Comparison of ENCODE assay signal across 5 cellular contexts in genomic region chr11:95845168-95845567, GRCh38.
TF ChIP-seq lines count a peak whose summit lies in the region.

No MANE protein-coding gene starts in this region.

TF ChIP-seq in HepG2, 621 proteins besides CTCF, POLR2A, EP300 and RAD21:
- no peak for TF ChIP-seq ZBTB38 (CRISPR knock-in tag; IDR thresholded peaks at IDR 0.05)
- TF ChIP-seq MAFF (IDR thresholded peaks at IDR 0.05; ENCODE audit: low read depth, low read length): peak; percentile 62
- peak; percentile 50 to 75; a peak in 3 of 4 replicates for TF ChIP-seq MAFK (conservative IDR thresholded peaks at IDR 0.05 in 1 of 2, IDR thresholded peaks at IDR 0.05 in 1 of 2; ENCODE audit: low read length in 2 of 2)
- no peak for TF ChIP-seq ATF7 (IDR thresholded peaks at IDR 0.05)
- TF ChIP-seq ATF7 (CRISPR knock-in tag; IDR thresholded peaks at IDR 0.05): no peak
- TF ChIP-seq TBX3 (IDR thresholded peaks at IDR 0.05; ENCODE audit: borderline replicate concordance): no peak

TF ChIP-seq in A549, 52 proteins besides CTCF, POLR2A, EP300 and RAD21:
- TF ChIP-seq, protein P1, sequence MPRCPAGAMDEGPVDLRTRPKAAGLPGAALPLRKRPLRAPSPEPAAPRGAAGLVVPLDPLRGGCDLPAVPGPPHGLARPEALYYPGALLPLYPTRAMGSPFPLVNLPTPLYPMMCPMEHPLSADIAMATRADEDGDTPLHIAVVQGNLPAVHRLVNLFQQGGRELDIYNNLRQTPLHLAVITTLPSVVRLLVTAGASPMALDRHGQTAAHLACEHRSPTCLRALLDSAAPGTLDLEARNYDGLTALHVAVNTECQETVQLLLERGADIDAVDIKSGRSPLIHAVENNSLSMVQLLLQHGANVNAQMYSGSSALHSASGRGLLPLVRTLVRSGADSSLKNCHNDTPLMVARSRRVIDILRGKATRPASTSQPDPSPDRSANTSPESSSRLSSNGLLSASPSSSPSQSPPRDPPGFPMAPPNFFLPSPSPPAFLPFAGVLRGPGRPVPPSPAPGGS (IDR thresholded peaks at IDR 0.05): no peak
- TF ChIP-seq MAFK (IDR thresholded peaks at IDR 0.05; ENCODE audit: partially characterized antibody): peak; percentile 20

TF ChIP-seq in IMR-90, 13 proteins besides CTCF, POLR2A, EP300 and RAD21:
- peak; percentile 71 for TF ChIP-seq MAFK (IDR thresholded peaks at IDR 0.05; ENCODE audit: low read depth, low read length)
- no peak for TF ChIP-seq RCOR1 (IDR thresholded peaks at IDR 0.05; ENCODE audit: insufficient replicate concordance, low read length)

TF ChIP-seq in K562, 482 proteins besides CTCF, POLR2A, EP300 and RAD21 (continues in another document):
- TF ChIP-seq ETV5 (CRISPR knock-in tag; IDR thresholded peaks at IDR 0.05; ENCODE audit: low read depth) (no peak), C11orf30 (IDR thresholded peaks at IDR 0.05; ENCODE audit: low read depth) (peak; percentile 53; the same call in 1 of the 2 replicates), MAFF (IDR thresholded peaks at IDR 0.05; ENCODE audit: low read length) (peak; percentile 60), IRF2 (CRISPR knock-in tag; IDR thresholded peaks at IDR 0.05) (no peak), SMAD3 (CRISPR knock-in tag; conservative IDR thresholded peaks at IDR 0.05) (no peak), OTX1 (CRISPR knock-in tag; IDR thresholded peaks at IDR 0.05) (no peak), ILK (tag; IDR thresholded peaks at IDR 0.05; ENCODE audit: borderline replicate concordance, low read depth) (no peak), GTF2A2 (tag; IDR thresholded peaks at IDR 0.05) (no peak), ZFP30 (CRISPR knock-in tag; IDR thresholded peaks at IDR 0.05; ENCODE audit: borderline replicate concordance) (no peak), ZNF316 (IDR thresholded peaks at IDR 0.05) (peak; percentile 80), TCF3 (CRISPR knock-in tag; IDR thresholded peaks at IDR 0.05) (no peak), SREBF2 (CRISPR knock-in tag; IDR thresholded peaks at IDR 0.05) (no peak), ADNP (tag; IDR thresholded peaks at IDR 0.05) (no peak), ZNF57 (CRISPR knock-in tag; IDR thresholded peaks at IDR 0.05) (no peak), ZFP91 (CRISPR knock-in tag; IDR thresholded peaks at IDR 0.05) (no peak), MAFK (IDR thresholded peaks at IDR 0.05; ENCODE audit: low read length) (peak; percentile 7; the same call in 1 of the 2 replicates), ZNF589 (CRISPR knock-in tag; IDR thresholded peaks at IDR 0.05; ENCODE audit: low read depth) (no peak), MAFG (tag; conservative IDR thresholded peaks at IDR 0.05) (peak; percentile 37; the same call in 1 of the 2 replicates), NFXL1 (CRISPR knock-in tag; IDR thresholded peaks at IDR 0.05) (no peak)
- TF ChIP-seq, protein P2, sequence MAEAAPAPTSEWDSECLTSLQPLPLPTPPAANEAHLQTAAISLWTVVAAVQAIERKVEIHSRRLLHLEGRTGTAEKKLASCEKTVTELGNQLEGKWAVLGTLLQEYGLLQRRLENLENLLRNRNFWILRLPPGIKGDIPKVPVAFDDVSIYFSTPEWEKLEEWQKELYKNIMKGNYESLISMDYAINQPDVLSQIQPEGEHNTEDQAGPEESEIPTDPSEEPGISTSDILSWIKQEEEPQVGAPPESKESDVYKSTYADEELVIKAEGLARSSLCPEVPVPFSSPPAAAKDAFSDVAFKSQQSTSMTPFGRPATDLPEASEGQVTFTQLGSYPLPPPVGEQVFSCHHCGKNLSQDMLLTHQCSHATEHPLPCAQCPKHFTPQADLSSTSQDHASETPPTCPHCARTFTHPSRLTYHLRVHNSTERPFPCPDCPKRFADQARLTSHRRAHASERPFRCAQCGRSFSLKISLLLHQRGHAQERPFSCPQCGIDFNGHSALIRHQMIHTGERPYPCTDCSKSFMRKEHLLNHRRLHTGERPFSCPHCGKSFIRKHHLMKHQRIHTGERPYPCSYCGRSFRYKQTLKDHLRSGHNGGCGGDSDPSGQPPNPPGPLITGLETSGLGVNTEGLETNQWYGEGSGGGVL (CRISPR knock-in tag; IDR thresholded peaks at IDR 0.05): no peak
- TF ChIP-seq, protein P3, sequence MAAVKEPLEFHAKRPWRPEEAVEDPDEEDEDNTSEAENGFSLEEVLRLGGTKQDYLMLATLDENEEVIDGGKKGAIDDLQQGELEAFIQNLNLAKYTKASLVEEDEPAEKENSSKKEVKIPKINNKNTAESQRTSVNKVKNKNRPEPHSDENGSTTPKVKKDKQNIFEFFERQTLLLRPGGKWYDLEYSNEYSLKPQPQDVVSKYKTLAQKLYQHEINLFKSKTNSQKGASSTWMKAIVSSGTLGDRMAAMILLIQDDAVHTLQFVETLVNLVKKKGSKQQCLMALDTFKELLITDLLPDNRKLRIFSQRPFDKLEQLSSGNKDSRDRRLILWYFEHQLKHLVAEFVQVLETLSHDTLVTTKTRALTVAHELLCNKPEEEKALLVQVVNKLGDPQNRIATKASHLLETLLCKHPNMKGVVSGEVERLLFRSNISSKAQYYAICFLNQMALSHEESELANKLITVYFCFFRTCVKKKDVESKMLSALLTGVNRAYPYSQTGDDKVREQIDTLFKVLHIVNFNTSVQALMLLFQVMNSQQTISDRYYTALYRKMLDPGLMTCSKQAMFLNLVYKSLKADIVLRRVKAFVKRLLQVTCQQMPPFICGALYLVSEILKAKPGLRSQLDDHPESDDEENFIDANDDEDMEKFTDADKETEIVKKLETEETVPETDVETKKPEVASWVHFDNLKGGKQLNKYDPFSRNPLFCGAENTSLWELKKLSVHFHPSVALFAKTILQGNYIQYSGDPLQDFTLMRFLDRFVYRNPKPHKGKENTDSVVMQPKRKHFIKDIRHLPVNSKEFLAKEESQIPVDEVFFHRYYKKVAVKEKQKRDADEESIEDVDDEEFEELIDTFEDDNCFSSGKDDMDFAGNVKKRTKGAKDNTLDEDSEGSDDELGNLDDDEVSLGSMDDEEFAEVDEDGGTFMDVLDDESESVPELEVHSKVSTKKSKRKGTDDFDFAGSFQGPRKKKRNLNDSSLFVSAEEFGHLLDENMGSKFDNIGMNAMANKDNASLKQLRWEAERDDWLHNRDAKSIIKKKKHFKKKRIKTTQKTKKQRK (IDR thresholded peaks at IDR 0.05; ENCODE audit: borderline replicate concordance, low read depth, low read length): no peak
- TF ChIP-seq, protein P4, sequence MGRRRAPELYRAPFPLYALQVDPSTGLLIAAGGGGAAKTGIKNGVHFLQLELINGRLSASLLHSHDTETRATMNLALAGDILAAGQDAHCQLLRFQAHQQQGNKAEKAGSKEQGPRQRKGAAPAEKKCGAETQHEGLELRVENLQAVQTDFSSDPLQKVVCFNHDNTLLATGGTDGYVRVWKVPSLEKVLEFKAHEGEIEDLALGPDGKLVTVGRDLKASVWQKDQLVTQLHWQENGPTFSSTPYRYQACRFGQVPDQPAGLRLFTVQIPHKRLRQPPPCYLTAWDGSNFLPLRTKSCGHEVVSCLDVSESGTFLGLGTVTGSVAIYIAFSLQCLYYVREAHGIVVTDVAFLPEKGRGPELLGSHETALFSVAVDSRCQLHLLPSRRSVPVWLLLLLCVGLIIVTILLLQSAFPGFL (CRISPR knock-in tag; IDR thresholded peaks at IDR 0.05): no peak

TF ChIP-seq in HEK293T, 16 proteins besides CTCF, POLR2A, EP300 and RAD21:
- TF ChIP-seq SUZ12 (IDR thresholded peaks at IDR 0.05): no peak
- TF ChIP-seq BHLHE40 (IDR thresholded peaks at IDR 0.05; ENCODE audit: borderline replicate concordance): no peak
- TF ChIP-seq NFRKB (IDR thresholded peaks at IDR 0.05): no peak
- TF ChIP-seq L3MBTL2 (conservative IDR thresholded peaks at IDR 0.05): no peak
- no peak for TF ChIP-seq LEF1 (IDR thresholded peaks at IDR 0.05; ENCODE audit: borderline replicate concordance)
- no peak for TF ChIP-seq TARDBP (IDR thresholded peaks at IDR 0.05)
- TF ChIP-seq FOXK2 (IDR thresholded peaks at IDR 0.05): no peak
- no peak for TF ChIP-seq CTBP1 (IDR thresholded peaks at IDR 0.05; ENCODE audit: borderline replicate concordance)
- TF ChIP-seq FOXM1 (IDR thresholded peaks at IDR 0.05; ENCODE audit: borderline replicate concordance): no peak
- TF ChIP-seq SP1 (IDR thresholded peaks at IDR 0.05): no peak
- TF ChIP-seq PKNOX1 (IDR thresholded peaks at IDR 0.05): no peak
- no peak for TF ChIP-seq ARNT (IDR thresholded peaks at IDR 0.05)
- TF ChIP-seq HDGF (IDR thresholded peaks at IDR 0.05; ENCODE audit: borderline replicate concordance): no peak
- TF ChIP-seq ZNF384 (IDR thresholded peaks at IDR 0.05): no peak
- no peak for TF ChIP-seq FOXA1 (IDR thresholded peaks at IDR 0.05)
- TF ChIP-seq ELF4 (IDR thresholded peaks at IDR 0.05): no peak
